Comparison of ENCODE assay signal across 35 cellular contexts in genomic region chr1:69744381-69744780, GRCh38.
"Had no signal": no experiment of that assay in that cellular context is flagged by ENCODE, and none has a peak within 500 bp of the region (broad histone marks: within the 10 kb centered on the region; RNA-seq: fewer than 3 reads in every experiment).

No MANE protein-coding gene starts in this region.

- H3K27me3 ChIP-seq: MG63 had no signal

- DNase-seq: Karpas-422, Kasumi-1, MG63, MM.1S, MV-4-11, NCI-H1048, NCI-H1092, NCI-H1092 treated with DMSO at 0.1 percent for 48 hours, NCI-H1105, NCI-H1105 treated with DMSO at 0.1 percent for 48 hours, NCI-H1417, NCI-H1417 treated with DMSO at 0.1 percent for 48 hours, NCI-H1436, NCI-H1436 treated with DMSO at 0.1 percent for 48 hours, NCI-H146, NCI-H1694, NCI-H1694 treated with DMSO at 0.1 percent for 48 hours, NCI-H187, NCI-H187 treated with DMSO at 0.1 percent for 48 hours, NCI-H1930, NCI-H2029, NCI-H2029 treated with DMSO at 0.1 percent for 48 hours, NCI-H2081, NCI-H2081 treated with DMSO at 0.1 percent for 48 hours, NCI-H2107, NCI-H2171, NCI-H2171 treated with DMSO at 0.1 percent for 48 hours, NCI-H2227 treated with DMSO at 0.1 percent for 48 hours, NCI-H226, NCI-H345, NCI-H446, NCI-H446 treated with DMSO at 0.1 percent for 48 hours, NCI-H510A, NCI-H510A treated with DMSO at 0.1 percent for 48 hours, NCI-H524 had no signal

- H3K36me3 ChIP-seq: MG63 had no signal

- H3K4me3 ChIP-seq: MG63 had no signal
